ENCODE assay signal across 35 cellular contexts in the genomic region with DNA sequence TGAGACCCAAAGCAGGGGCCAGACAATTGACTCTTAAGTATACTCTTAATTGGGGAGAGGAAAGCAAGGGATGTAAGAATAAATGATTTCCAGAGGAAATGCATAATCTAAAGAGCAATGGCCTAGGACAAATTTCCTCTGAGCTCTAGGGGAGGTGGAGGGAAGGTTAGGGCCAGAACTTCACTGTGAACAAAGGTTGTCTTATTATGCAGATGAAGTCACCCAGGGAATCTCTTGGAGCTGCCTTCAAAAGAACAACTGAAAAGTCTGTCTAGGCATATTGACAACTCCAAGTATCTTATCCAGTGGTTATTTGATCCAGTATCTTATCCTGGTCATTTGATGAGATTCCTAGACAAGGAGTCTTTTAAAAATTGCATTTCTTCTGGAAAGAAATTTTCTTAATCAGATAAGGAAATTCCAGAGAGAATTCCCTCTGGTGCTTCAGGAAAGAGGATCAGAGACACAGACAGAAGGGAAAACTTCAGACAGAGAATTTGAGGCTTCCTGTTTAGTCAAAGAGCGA. TPM values are rescaled to one million over a fixed set of nuclear protein-coding genes. Genes with fewer than 3 reads are reported as not detected.
"Had no signal": no experiment of that assay in that cellular context is flagged by ENCODE, and none has a peak within 500 bp of the region (broad histone marks: within the 10 kb centered on the region; RNA-seq: fewer than 3 reads in every experiment).

No MANE protein-coding gene starts in this region.

- H3K36me3 Mint-ChIP-seq: stimulated activated effector memory CD8-positive, alpha-beta T cell treated with anti-CD3 and anti-CD28 coated beads, Interleukin-12 subunit alpha, Interleukin-12 subunit beta, amount 100 ng/mL, for 72 hours had no signal

- DNase-seq: hippocampal formation; immature natural killer cell; kidney; left colon; left lung; lower lobe of right lung; midbrain; mucosa of descending colon; naive thymus-derived CD4-positive, alpha-beta T cell; ovary; sigmoid colon; small intestine; spleen; stimulated activated CD4-positive, alpha-beta T cell treated with anti-CD3 and anti-CD28 coated beads, Interleukin-4, amount 100 ng/mL, for 24 hours; stimulated activated naive CD4-positive, alpha-beta T cell; tibial artery had no signal

- H3K36me3 ChIP-seq: left lung, lower lobe of right lung, ovary, right atrium auricular region, sigmoid colon, thoracic aorta, tibial artery, vagina had no signal

- H3K4me3 ChIP-seq: left lung, lower lobe of right lung, mucosa of descending colon, ovary, right atrium auricular region, sigmoid colon, spleen, suprapubic skin, thoracic aorta, tibial artery, vagina had no signal

- H3K9me3 ChIP-seq: lower lobe of right lung, ovary, right atrium auricular region, sigmoid colon, suprapubic skin, thoracic aorta, tibial artery, vagina had no signal

- H3K27ac Mint-ChIP-seq: immature natural killer cell; naive thymus-derived CD4-positive, alpha-beta T cell; natural killer cell treated with Interleukin-12 subunit alpha and Interleukin-12 subunit beta and Interleukin-15 and Interleukin-18, amount 100 ng/mL, for 72 hours; progenitor cell of endocrine pancreas; stimulated activated effector memory CD8-positive, alpha-beta T cell treated with anti-CD3 and anti-CD28 coated beads, Interleukin-12 subunit alpha, Interleukin-12 subunit beta, amount 100 ng/mL, for 72 hours; stimulated activated naive CD8-positive, alpha-beta T cell treated with anti-CD3 and anti-CD28 coated beads, Interleukin-15, Interleukin-2, amounts not matched to agents 100 ng/mL and 50 ng/mL, for 24 hours; type B pancreatic cell had no signal

- H3K4me3 Mint-ChIP-seq: immature natural killer cell; naive thymus-derived CD4-positive, alpha-beta T cell; natural killer cell treated with Interleukin-12 subunit alpha and Interleukin-12 subunit beta and Interleukin-15 and Interleukin-18, amount 100 ng/mL, for 72 hours; stimulated activated effector memory CD8-positive, alpha-beta T cell treated with anti-CD3 and anti-CD28 coated beads, Interleukin-12 subunit alpha, Interleukin-12 subunit beta, amount 100 ng/mL, for 72 hours; stimulated activated naive CD8-positive, alpha-beta T cell treated with anti-CD3 and anti-CD28 coated beads, Interleukin-15, Interleukin-2, amounts not matched to agents 100 ng/mL and 50 ng/mL, for 24 hours; type B pancreatic cell had no signal

- FAIRE-seq: islet of Langerhans, small intestine had no signal

- H3K27me3 Mint-ChIP-seq: naive thymus-derived CD4-positive, alpha-beta T cell; natural killer cell treated with Interleukin-12 subunit alpha and Interleukin-12 subunit beta and Interleukin-15 and Interleukin-18, amount 100 ng/mL, for 72 hours; progenitor cell of endocrine pancreas; stimulated activated naive CD8-positive, alpha-beta T cell treated with anti-CD3 and anti-CD28 coated beads, Interleukin-15, Interleukin-2, amounts not matched to agents 100 ng/mL and 50 ng/mL, for 24 hours; type B pancreatic cell had no signal

- ATAC-seq: left colon; left lung; lower lobe of right lung; mucosa of descending colon; naive thymus-derived CD4-positive, alpha-beta T cell; natural killer cell treated with Interleukin-12 subunit alpha and Interleukin-12 subunit beta and Interleukin-15 and Interleukin-18, amount 100 ng/mL, for 72 hours; stimulated activated effector memory CD8-positive, alpha-beta T cell treated with anti-CD3 and anti-CD28 coated beads, Interleukin-12 subunit alpha, Interleukin-12 subunit beta, amount 100 ng/mL, for 72 hours had no signal

- H3K27ac ChIP-seq: left lung, lower lobe of right lung, ovary, right atrium auricular region, sigmoid colon, spleen, suprapubic skin, thoracic aorta, tibial artery, vagina had no signal

- H3K4me1 ChIP-seq: left lung, lower lobe of right lung, spleen, vagina had no signal

- H3K27me3 ChIP-seq: left lung, ovary, right atrium auricular region, sigmoid colon, spleen, suprapubic skin, tibial artery, vagina had no signal

RNA-seq across cellular contexts. Expression of gene TAS2R30, which starts 20.0 kb away (rescaled TPM):
- polyA plus RNA-seq: immature natural killer cell had no signal

RNA-seq across cellular contexts. Expression of gene TAS2R42, which starts 32.3 kb away (rescaled TPM):
- total RNA-seq: kidney; left colon; left lung; liver; lower lobe of right lung; mesenteric fat pad; mucosa of descending colon; myocyte; naive thymus-derived CD4-positive, alpha-beta T cell; natural killer cell treated with Interleukin-12 subunit alpha and Interleukin-12 subunit beta and Interleukin-15 and Interleukin-18, amount 100 ng/mL, for 72 hours; omental fat pad; ovary; progenitor cell of endocrine pancreas; pulmonary artery endothelial cell; renal cortical epithelial cell; right atrium auricular region; sigmoid colon; spleen; subcutaneous adipose tissue; suprapubic skin; thoracic aorta; ureter; vagina had no signal
- polyA plus RNA-seq: immature natural killer cell; liver; naive thymus-derived CD4-positive, alpha-beta T cell; neural cell; ovary; sigmoid colon; small intestine; spleen had no signal
